ENCODE assay signal across 8 cellular contexts in the genomic region with DNA sequence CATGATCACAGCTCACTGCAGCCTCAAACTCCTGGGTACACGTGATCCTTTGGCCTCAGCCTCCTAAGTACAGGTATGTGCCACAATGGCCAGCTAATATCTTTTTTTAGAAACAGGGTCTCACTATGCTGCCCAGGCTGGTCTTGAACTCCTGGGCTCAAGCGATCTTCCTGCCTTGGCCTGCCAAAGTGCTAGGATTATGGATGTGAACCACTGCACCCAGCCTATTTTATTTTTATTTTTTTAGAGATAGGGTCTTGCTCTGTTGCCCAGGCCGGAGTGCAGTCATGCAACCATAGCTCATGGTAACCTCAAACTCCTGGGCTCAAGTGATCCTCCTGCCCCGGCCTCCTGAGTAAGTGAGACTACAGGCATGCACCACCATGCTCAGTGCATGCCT. TPM values are rescaled to one million over a fixed set of nuclear protein-coding genes. Genes with fewer than 3 reads are reported as not detected.
DNase-seq lines count a peak whose midpoint lies in the region; ATAC-seq and TF ChIP-seq lines count a peak whose summit lies in the region.
"Not testable (repeated sequence)": the region's sequence is repeated elsewhere in the genome, so short reads cannot be mapped to it uniquely, and the experiment has no call there.

No MANE protein-coding gene starts in this region.

- not testable (repeated sequence) for DNase-seq in CD4-positive, alpha-beta T cell; T-helper 2 cell treated with Interferon-gamma antibody and Interleukin-4, amounts not matched to agents 5 μg/mL and 100 μg/mL, for 36 hours (ENCODE audit: low spot score); activated CD8-positive, alpha-beta memory T cell treated with anti-CD3 and anti-CD28 coated beads, Interleukin-2, amount 10 ng/mL, durations not matched to agents 7 days and 5 days; naive thymus-derived CD8-positive, alpha-beta T cell; stimulated activated effector memory CD8-positive, alpha-beta T cell treated with anti-CD3 and anti-CD28 coated beads, Interleukin-12 subunit alpha, Interleukin-12 subunit beta, amount 100 ng/mL, for 72 hours (ENCODE audit: low spot score in 2 of 2); vagina (ENCODE audit: extremely low spot score in 2 of 2)
- peak in 2 of 3 donors; percentile 3 to 7 for DNase-seq in right cardiac atrium

- H3K27me3 ChIP-seq in CD4-positive, alpha-beta T cell (ENCODE audit: control insufficient read depth, insufficient read depth, low read length); right cardiac atrium (ENCODE audit: control insufficient read depth, insufficient read depth); vagina: not testable (repeated sequence)

- WGBS in right cardiac atrium: 97% methylated on average over 4 of the region's 4 CpGs

- CTCF ChIA-PET in CD4-positive, alpha-beta T cell (lab: Charles Lee): interaction anchor here (1.4 to 2.2 kb wide), 3 partner anchors 20 to 590 kb away, joined by 3 to 13 read pairs (median 3); no protein-coding TSS in a partner anchor
- CTCF ChIA-PET in activated CD8-positive, alpha-beta memory T cell treated with anti-CD3 and anti-CD28 coated beads, Interleukin-2, amount 10 ng/mL, durations not matched to agents 7 days and 5 days (lab: Charles Lee): interaction anchor here (0.9 to 12.6 kb wide), 5 partner anchors 12 to 87 kb away, joined by 3 to 135 read pairs (median 16); no protein-coding TSS in a partner anchor

- H3K36me3 ChIP-seq in vagina: not testable (repeated sequence)

- not testable (repeated sequence) for H3K9me3 Mint-ChIP-seq in CD4-positive, alpha-beta T cell; T-helper 2 cell treated with Interferon-gamma antibody and Interleukin-4, amounts not matched to agents 5 μg/mL and 100 μg/mL, for 36 hours; activated CD8-positive, alpha-beta memory T cell treated with anti-CD3 and anti-CD28 coated beads, Interleukin-2, amount 10 ng/mL, durations not matched to agents 7 days and 5 days (ENCODE audit: low read depth); naive thymus-derived CD8-positive, alpha-beta T cell; stimulated activated effector memory CD8-positive, alpha-beta T cell treated with anti-CD3 and anti-CD28 coated beads, Interleukin-12 subunit alpha, Interleukin-12 subunit beta, amount 100 ng/mL, for 72 hours
- peaks cover 13 to 17% (median 13%) of the 10 kb centered on the region in 5 experiments for H3K9me3 Mint-ChIP-seq in brain

- H3K4me3 Mint-ChIP-seq in CD4-positive, alpha-beta T cell: peak overlapping the region; percentile 45
- H3K4me3 Mint-ChIP-seq in T-helper 2 cell treated with Interferon-gamma antibody and Interleukin-4, amounts not matched to agents 5 μg/mL and 100 μg/mL, for 36 hours: peak overlapping the region; percentile 81
- H3K4me3 Mint-ChIP-seq in activated CD8-positive, alpha-beta memory T cell treated with anti-CD3 and anti-CD28 coated beads, Interleukin-2, amount 10 ng/mL, durations not matched to agents 7 days and 5 days: not testable (repeated sequence)
- peak overlapping the region in 1 of 5 experiments; percentile 76 for H3K4me3 Mint-ChIP-seq in brain
- peak overlapping the region in 9 of 10 donors; percentile 7 to 95 (median 83) for H3K4me3 Mint-ChIP-seq in naive thymus-derived CD8-positive, alpha-beta T cell
- peak overlapping the region; percentile 66 for H3K4me3 Mint-ChIP-seq in stimulated activated effector memory CD8-positive, alpha-beta T cell treated with anti-CD3 and anti-CD28 coated beads, Interleukin-12 subunit alpha, Interleukin-12 subunit beta, amount 100 ng/mL, for 72 hours

- not testable (repeated sequence) for H3K36me3 Mint-ChIP-seq in CD4-positive, alpha-beta T cell (ENCODE audit: low read depth); naive thymus-derived CD8-positive, alpha-beta T cell; stimulated activated effector memory CD8-positive, alpha-beta T cell treated with anti-CD3 and anti-CD28 coated beads, Interleukin-12 subunit alpha, Interleukin-12 subunit beta, amount 100 ng/mL, for 72 hours
- peaks cover 10% of the 10 kb centered on the region for H3K36me3 Mint-ChIP-seq in T-helper 2 cell treated with Interferon-gamma antibody and Interleukin-4, amounts not matched to agents 5 μg/mL and 100 μg/mL, for 36 hours (ENCODE audit: low read depth)
- peaks cover 11% of the 10 kb centered on the region for H3K36me3 Mint-ChIP-seq in activated CD8-positive, alpha-beta memory T cell treated with anti-CD3 and anti-CD28 coated beads, Interleukin-2, amount 10 ng/mL, durations not matched to agents 7 days and 5 days
- peaks cover 28% of the 10 kb centered on the region for H3K36me3 Mint-ChIP-seq in brain

- H3K27me3 Mint-ChIP-seq in CD4-positive, alpha-beta T cell; T-helper 2 cell treated with Interferon-gamma antibody and Interleukin-4, amounts not matched to agents 5 μg/mL and 100 μg/mL, for 36 hours (ENCODE audit: low read depth); activated CD8-positive, alpha-beta memory T cell treated with anti-CD3 and anti-CD28 coated beads, Interleukin-2, amount 10 ng/mL, durations not matched to agents 7 days and 5 days; brain; naive thymus-derived CD8-positive, alpha-beta T cell: not testable (repeated sequence)

- TF ChIP-seq CTCF in CD4-positive, alpha-beta T cell (IDR thresholded peaks at IDR 0.05); brain (conservative IDR thresholded peaks at IDR 0.05); vagina (IDR thresholded peaks at IDR 0.05): not testable (repeated sequence)

- H3K4me1 ChIP-seq in right cardiac atrium (ENCODE audit: control insufficient read depth, insufficient read depth, low read length): not testable (repeated sequence)
- H3K4me1 ChIP-seq in vagina: peaks cover 42% of the 10 kb centered on the region

- H3K4me3 ChIP-seq in right cardiac atrium (ENCODE audit: low read length); vagina: not testable (repeated sequence)

- not testable (repeated sequence) for H3K9me3 ChIP-seq in CD4-positive, alpha-beta T cell (ENCODE audit: control insufficient read depth, low read length); right cardiac atrium (ENCODE audit: control insufficient read depth, low read length); vagina

- H3K4me1 Mint-ChIP-seq in CD4-positive, alpha-beta T cell (ENCODE audit: low read depth): peaks cover 26% of the 10 kb centered on the region
- H3K4me1 Mint-ChIP-seq in T-helper 2 cell treated with Interferon-gamma antibody and Interleukin-4, amounts not matched to agents 5 μg/mL and 100 μg/mL, for 36 hours (ENCODE audit: low read depth): peaks cover 23% of the 10 kb centered on the region
- H3K4me1 Mint-ChIP-seq in activated CD8-positive, alpha-beta memory T cell treated with anti-CD3 and anti-CD28 coated beads, Interleukin-2, amount 10 ng/mL, durations not matched to agents 7 days and 5 days: peaks cover 33% of the 10 kb centered on the region
- peaks cover 61% of the 10 kb centered on the region for H3K4me1 Mint-ChIP-seq in brain
- peaks cover 16 to 41% (median 32%) of the 10 kb centered on the region in 4 donors for H3K4me1 Mint-ChIP-seq in naive thymus-derived CD8-positive, alpha-beta T cell
- H3K4me1 Mint-ChIP-seq in stimulated activated effector memory CD8-positive, alpha-beta T cell treated with anti-CD3 and anti-CD28 coated beads, Interleukin-12 subunit alpha, Interleukin-12 subunit beta, amount 100 ng/mL, for 72 hours: peaks cover 12% of the 10 kb centered on the region

- peak overlapping the region; percentile 93 for H3K27ac Mint-ChIP-seq in CD4-positive, alpha-beta T cell
- peak overlapping the region; percentile 97 for H3K27ac Mint-ChIP-seq in T-helper 2 cell treated with Interferon-gamma antibody and Interleukin-4, amounts not matched to agents 5 μg/mL and 100 μg/mL, for 36 hours
- H3K27ac Mint-ChIP-seq in activated CD8-positive, alpha-beta memory T cell treated with anti-CD3 and anti-CD28 coated beads, Interleukin-2, amount 10 ng/mL, durations not matched to agents 7 days and 5 days: peak overlapping the region; percentile 90
- H3K27ac Mint-ChIP-seq in brain: peak overlapping the region in 3 of 5 experiments; percentile 96 to 97 (median 97)
- H3K27ac Mint-ChIP-seq in naive thymus-derived CD8-positive, alpha-beta T cell: peak overlapping the region; percentile 95 to 99 (median 97)
- peak overlapping the region; percentile 91 for H3K27ac Mint-ChIP-seq in stimulated activated effector memory CD8-positive, alpha-beta T cell treated with anti-CD3 and anti-CD28 coated beads, Interleukin-12 subunit alpha, Interleukin-12 subunit beta, amount 100 ng/mL, for 72 hours

- peak overlapping the region; percentile 56 for H3K27ac ChIP-seq in CD4-positive, alpha-beta T cell (ENCODE audit: low read depth, low read length)
- H3K27ac ChIP-seq in right cardiac atrium (ENCODE audit: low read length): not testable (repeated sequence)
- peak overlapping the region; percentile 83 for H3K27ac ChIP-seq in vagina

- POLR2A ChIA-PET in CD4-positive, alpha-beta T cell (lab: Charles Lee): interaction anchor here (0.9 to 2.2 kb wide), 5 partner anchors 14 to 206 kb away, joined by 4 to 22 read pairs (median 5); a partner anchor contains a TSS
- POLR2A ChIA-PET in naive thymus-derived CD8-positive, alpha-beta T cell (lab: Charles Lee): interaction anchor here (0.7 to 2.3 kb wide), 11 partner anchors 11 to 1432 kb away, joined by 3 to 29 read pairs (median 6); a partner anchor contains a TSS

- intact Hi-C loops in CD4-positive, alpha-beta T cell (cut with DNase I, micrococcal nuclease); right cardiac atrium (cut with DNase I); vagina (cut with DNase I): not testable (repeated sequence)

- not testable (repeated sequence) for TF ChIP-seq POLR2A in vagina (IDR thresholded peaks at IDR 0.05)

- not testable (repeated sequence) for ATAC-seq in CD4-positive, alpha-beta T cell (ENCODE audit: poor library complexity); activated CD8-positive, alpha-beta memory T cell treated with anti-CD3 and anti-CD28 coated beads, Interleukin-2, amount 10 ng/mL, durations not matched to agents 7 days and 5 days; right cardiac atrium; naive thymus-derived CD8-positive, alpha-beta T cell; stimulated activated effector memory CD8-positive, alpha-beta T cell treated with anti-CD3 and anti-CD28 coated beads, Interleukin-12 subunit alpha, Interleukin-12 subunit beta, amount 100 ng/mL, for 72 hours

RNA-seq across cellular contexts. Expression of a gene that starts 17.6 kb away (rescaled TPM):
- total RNA-seq in CD4-positive, alpha-beta T cell: 1 to 10 TPM; 4.2 to 4.9 TPM
- total RNA-seq in activated CD8-positive, alpha-beta memory T cell treated with anti-CD3 and anti-CD28 coated beads, Interleukin-2, amount 10 ng/mL, durations not matched to agents 7 days and 5 days: 1 to 10 TPM; 4.8 to 7.0 TPM
- polyA plus RNA-seq in brain (ENCODE audit: insufficient read depth, low read depth, low replicate concordance) (87.8 TPM), right cardiac atrium (31.8 TPM)
- total RNA-seq in right cardiac atrium (10 to 100 TPM; 20.5 to 39.5 (median 33.8) TPM), vagina (113 TPM)
- total RNA-seq in naive thymus-derived CD8-positive, alpha-beta T cell: 10 to 100 TPM in 1 of 2 experiments, 1 to 10 TPM in 1; 7.4 to 11.7 TPM
- 1 to 10 TPM; 2.2 to 6.9 (median 2.6) TPM for polyA plus RNA-seq in naive thymus-derived CD8-positive, alpha-beta T cell

RNA-seq across cellular contexts. Expression of a gene that starts 25.7 kb away (rescaled TPM):
- total RNA-seq in CD4-positive, alpha-beta T cell: 10 to 100 TPM; 11.5 to 13.3 TPM
- 10 to 100 TPM; 29.8 to 34.6 TPM for total RNA-seq in activated CD8-positive, alpha-beta memory T cell treated with anti-CD3 and anti-CD28 coated beads, Interleukin-2, amount 10 ng/mL, durations not matched to agents 7 days and 5 days
- 35.2 TPM for polyA plus RNA-seq in brain (ENCODE audit: insufficient read depth, low read depth, low replicate concordance)
- total RNA-seq in right cardiac atrium: 10 to 100 TPM; 18.4 to 22.5 (median 19.7) TPM
- polyA plus RNA-seq in right cardiac atrium: 24.6 TPM
- 10 to 100 TPM; 40.1 to 47.6 TPM for total RNA-seq in naive thymus-derived CD8-positive, alpha-beta T cell
- polyA plus RNA-seq in naive thymus-derived CD8-positive, alpha-beta T cell: 10 to 100 TPM; 41.3 to 43.2 (median 41.6) TPM
- total RNA-seq in vagina: 31.7 TPM
